ENCODE assay signal across 30 cellular contexts in the genomic region with DNA sequence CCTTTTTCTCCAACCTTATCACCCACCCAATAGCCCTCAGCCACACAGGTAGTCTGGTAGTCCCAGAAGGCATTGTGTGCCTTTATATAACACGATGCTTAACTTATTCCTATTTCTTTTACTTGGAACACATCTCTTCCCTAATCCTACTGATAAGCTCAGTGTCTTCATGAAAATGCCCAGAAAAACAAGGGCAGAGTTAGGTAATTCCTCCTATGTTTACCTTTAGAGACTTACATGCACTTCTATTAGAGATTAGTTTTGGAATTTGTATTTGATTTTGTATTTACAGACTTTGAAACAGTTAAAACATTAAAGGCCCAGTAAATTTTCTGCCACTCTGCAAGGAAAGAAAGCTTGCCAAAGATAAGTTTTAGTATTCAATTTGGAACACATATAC.
"Had no signal": no experiment of that assay in that cellular context is flagged by ENCODE, and none has a peak within 500 bp of the region (broad histone marks: within the 10 kb centered on the region; RNA-seq: fewer than 3 reads in every experiment).

No MANE protein-coding gene starts in this region.

- H3K9me3 ChIP-seq: ascending aorta, breast epithelium, colonic mucosa, esophagus squamous epithelium, gastroesophageal sphincter had no signal

- H3K4me1 Mint-ChIP-seq: activated CD4-positive, alpha-beta memory T cell treated with anti-CD3 and anti-CD28 coated beads, Interleukin-2, amount 10 ng/mL, durations not matched to agents 7 days and 5 days; activated CD4-positive, alpha-beta T cell treated with anti-CD3 and anti-CD28 coated beads, Interleukin-2, amount 10 ng/mL, durations not matched to agents 7 days and 5 days; activated naive CD4-positive, alpha-beta T cell treated with anti-CD3 and anti-CD28 coated beads, Interleukin-2, amount 10 ng/mL, durations not matched to agents 7 days and 5 days; activated naive CD8-positive, alpha-beta T cell treated with anti-CD3 and anti-CD28 coated beads, Interleukin-2, amount 10 ng/mL, durations not matched to agents 7 days and 5 days had no signal

- H3K36me3 Mint-ChIP-seq: activated naive CD4-positive, alpha-beta T cell treated with anti-CD3 and anti-CD28 coated beads, Interleukin-2, amount 10 ng/mL, durations not matched to agents 7 days and 5 days; activated naive CD4-positive, alpha-beta T cell treated with anti-CD3 and anti-CD28 coated beads, Interleukin-2, amount 50 U/mL, for 72 hours; activated naive CD8-positive, alpha-beta T cell treated with anti-CD3 and anti-CD28 coated beads, Interleukin-2, amount 10 ng/mL, durations not matched to agents 7 days and 5 days; WTC11 had no signal

- H3K27ac ChIP-seq: ascending aorta, breast epithelium, cardiac muscle cell, colonic mucosa, epithelial cell of prostate, esophagus squamous epithelium, gastroesophageal sphincter had no signal

- H3K9me3 Mint-ChIP-seq: activated CD4-positive, alpha-beta memory T cell treated with anti-CD3 and anti-CD28 coated beads, Interleukin-2, amount 10 ng/mL, durations not matched to agents 7 days and 5 days; activated CD4-positive, alpha-beta T cell treated with anti-CD3 and anti-CD28 coated beads, Interleukin-2, amount 10 ng/mL, durations not matched to agents 7 days and 5 days; activated naive CD4-positive, alpha-beta T cell treated with anti-CD3 and anti-CD28 coated beads, Interleukin-2, amount 10 ng/mL, durations not matched to agents 7 days and 5 days; activated naive CD8-positive, alpha-beta T cell treated with anti-CD3 and anti-CD28 coated beads, Interleukin-2, amount 10 ng/mL, durations not matched to agents 7 days and 5 days; activated T-cell treated with anti-CD3 and anti-CD28 coated beads, Interleukin-2, amount 50 U/mL, for 24 hours; WTC11 had no signal

- DNase-seq: activated CD4-positive, alpha-beta memory T cell treated with anti-CD3 and anti-CD28 coated beads, Interleukin-2, amount 10 ng/mL, durations not matched to agents 7 days and 5 days; activated CD4-positive, alpha-beta T cell treated with anti-CD3 and anti-CD28 coated beads for 1 hour; activated CD4-positive, alpha-beta T cell treated with anti-CD3 and anti-CD28 coated beads for 4 hours; activated CD4-positive, alpha-beta T cell treated with anti-CD3 and anti-CD28 coated beads, Interleukin-2, amount 10 ng/mL, durations not matched to agents 7 days and 5 days; activated CD4-positive, alpha-beta T cell treated with anti-CD3 and anti-CD28 coated beads, Interleukin-2, amount 50 U/mL, for 4 hours; activated CD8-positive, alpha-beta memory T cell treated with anti-CD3 and anti-CD28 coated beads, Interleukin-2, amount 50 U/mL, for 48 hours; activated gamma-delta T cell; activated naive CD4-positive, alpha-beta T cell; activated naive CD4-positive, alpha-beta T cell treated with anti-CD3 and anti-CD28 coated beads, Interleukin-2, amount 10 ng/mL, durations not matched to agents 7 days and 5 days; activated naive CD8-positive, alpha-beta T cell treated with anti-CD3 and anti-CD28 coated beads, Interleukin-2, amount 10 ng/mL, durations not matched to agents 7 days and 5 days; activated T-cell treated with anti-CD3 and anti-CD28 coated beads for 4 hours; activated T-cell treated with anti-CD3 and anti-CD28 coated beads, Interleukin-2, amount 50 U/mL, for 24 hours; activated T-cell treated with anti-CD3 and anti-CD28 coated beads, Interleukin-2, amount 50 U/mL, for 72 hours; central memory CD4-positive, alpha-beta T cell; cerebellar nuclear complex; colonic mucosa; effector CD8-positive, alpha-beta T cell; esophagus squamous epithelium; foreskin melanocyte; T-helper 2 cell had no signal

- FAIRE-seq: endometrium, endothelial cell of umbilical vein had no signal

- H3K36me3 ChIP-seq: ascending aorta, breast epithelium, cardiac muscle cell, colonic mucosa, esophagus squamous epithelium, gastroesophageal sphincter had no signal

- H3K4me3 ChIP-seq: ascending aorta, breast epithelium, cardiac muscle cell, colonic mucosa, esophagus squamous epithelium, gastroesophageal sphincter had no signal

- H3K4me3 Mint-ChIP-seq: activated CD4-positive, alpha-beta memory T cell treated with anti-CD3 and anti-CD28 coated beads, Interleukin-2, amount 10 ng/mL, durations not matched to agents 7 days and 5 days; activated CD4-positive, alpha-beta T cell treated with anti-CD3 and anti-CD28 coated beads, Interleukin-2, amount 10 ng/mL, durations not matched to agents 7 days and 5 days; activated naive CD4-positive, alpha-beta T cell treated with anti-CD3 and anti-CD28 coated beads, Interleukin-2, amount 10 ng/mL, durations not matched to agents 7 days and 5 days; activated naive CD8-positive, alpha-beta T cell treated with anti-CD3 and anti-CD28 coated beads, Interleukin-2, amount 10 ng/mL, durations not matched to agents 7 days and 5 days; activated T-cell treated with anti-CD3 and anti-CD28 coated beads, Interleukin-2, amount 50 U/mL, for 24 hours; activated T-cell treated with anti-CD3 and anti-CD28 coated beads, Interleukin-2, amount 50 U/mL, for 72 hours; brain; WTC11 had no signal

- H3K27ac Mint-ChIP-seq: activated CD4-positive, alpha-beta memory T cell treated with anti-CD3 and anti-CD28 coated beads, Interleukin-2, amount 10 ng/mL, durations not matched to agents 7 days and 5 days; activated CD4-positive, alpha-beta T cell treated with anti-CD3 and anti-CD28 coated beads, Interleukin-2, amount 10 ng/mL, durations not matched to agents 7 days and 5 days; activated naive CD4-positive, alpha-beta T cell treated with anti-CD3 and anti-CD28 coated beads, Interleukin-2, amount 10 ng/mL, durations not matched to agents 7 days and 5 days; activated naive CD4-positive, alpha-beta T cell treated with anti-CD3 and anti-CD28 coated beads, Interleukin-2, amount 50 U/mL, for 72 hours; activated naive CD8-positive, alpha-beta T cell treated with anti-CD3 and anti-CD28 coated beads, Interleukin-2, amount 10 ng/mL, durations not matched to agents 7 days and 5 days; activated T-cell treated with anti-CD3 and anti-CD28 coated beads, Interleukin-2, amount 50 U/mL, for 24 hours; activated T-cell treated with anti-CD3 and anti-CD28 coated beads, Interleukin-2, amount 50 U/mL, for 72 hours; brain; WTC11 had no signal

- H3K27me3 ChIP-seq: ascending aorta, breast epithelium, cardiac muscle cell, colonic mucosa, esophagus squamous epithelium, gastroesophageal sphincter had no signal

- ATAC-seq: activated naive CD4-positive, alpha-beta T cell treated with anti-CD3 and anti-CD28 coated beads, Interleukin-2, amount 50 U/mL, for 72 hours; activated T-cell treated with anti-CD3 and anti-CD28 coated beads, Interleukin-2, amount 50 U/mL, for 72 hours; gastroesophageal sphincter; WTC11 had no signal

- H3K4me1 ChIP-seq: breast epithelium, colonic mucosa, esophagus squamous epithelium had no signal

- H3K27me3 Mint-ChIP-seq: activated CD4-positive, alpha-beta memory T cell treated with anti-CD3 and anti-CD28 coated beads, Interleukin-2, amount 10 ng/mL, durations not matched to agents 7 days and 5 days; activated CD4-positive, alpha-beta T cell treated with anti-CD3 and anti-CD28 coated beads, Interleukin-2, amount 10 ng/mL, durations not matched to agents 7 days and 5 days; activated naive CD4-positive, alpha-beta T cell treated with anti-CD3 and anti-CD28 coated beads, Interleukin-2, amount 10 ng/mL, durations not matched to agents 7 days and 5 days; activated T-cell treated with anti-CD3 and anti-CD28 coated beads, Interleukin-2, amount 50 U/mL, for 24 hours; brain had no signal
